9 cellular contexts compared by ENCODE assay signal in the genomic region with DNA sequence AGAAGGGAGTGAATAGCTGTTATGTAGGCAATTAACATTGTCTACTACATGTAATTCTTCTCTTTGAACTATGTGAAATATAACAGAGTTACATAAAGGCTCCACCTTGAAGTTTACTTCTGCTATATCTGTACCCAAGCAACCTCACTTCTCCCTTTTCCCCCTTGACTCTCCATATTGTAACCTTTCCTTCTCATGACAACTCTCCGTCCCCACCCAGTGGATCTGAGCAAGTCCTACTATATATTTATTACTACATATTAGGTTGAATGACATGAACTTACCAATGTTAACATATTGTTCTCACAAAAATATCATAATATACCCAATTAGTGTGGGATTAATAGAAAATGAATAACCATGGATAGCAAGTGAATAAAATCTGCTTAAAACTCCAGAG.
DNase-seq lines count a peak whose midpoint lies in the region; ATAC-seq, FAIRE-seq and TF ChIP-seq lines count a peak whose summit lies in the region.
"Had no signal": no experiment of that assay in that cellular context is flagged by ENCODE, and none has a peak within 500 bp of the region (broad histone marks: within the 10 kb centered on the region; RNA-seq: fewer than 3 reads in every experiment).

No MANE protein-coding gene starts in this region.

- CTCF ChIA-PET in CD8-positive, alpha-beta T cell (lab: Charles Lee), result interaction anchor here (0.7 to 6.7 kb wide), 20 partner anchors 13 to 217 kb away, joined by 3 to 102 read pairs (median 3); a partner anchor contains a TSS

- H3K27ac Mint-ChIP-seq in CD8-positive, alpha-beta T cell, result no peak overlapping the region

- TF ChIP-seq POLR2A in erythroblast (IDR thresholded peaks at IDR 0.05; ENCODE audit: low read length) (no peak), thyroid gland (IDR thresholded peaks at IDR 0.05) (no peak)

- no peaks in the 10 kb centered on the region for H3K27me3 Mint-ChIP-seq in CD8-positive, alpha-beta T cell (ENCODE audit: low read depth)

- no peak overlapping the region for H3K9ac ChIP-seq in kidney (ENCODE audit: low read length in 2 of 2)

- no peaks in the 10 kb centered on the region for H3K27me3 ChIP-seq in CD8-positive, alpha-beta T cell (ENCODE audit: insufficient read depth, low read length)
- H3K27me3 ChIP-seq in thyroid gland, result no peaks in the 10 kb centered on the region

- no peak overlapping the region for H3K4me3 Mint-ChIP-seq in CD8-positive, alpha-beta T cell

- intact Hi-C loops in CD8-positive, alpha-beta T cell (cut with DNase I, micrococcal nuclease), result loop anchor here (1.0 to 2.0 kb wide), 2 partner anchors 93 to 182 kb away; a partner anchor contains a TSS
- intact Hi-C loops in thyroid gland (cut with DNase I) (loop anchor here (10.0 kb wide), 1 partner anchor 185 kb away; no protein-coding TSS in a partner anchor), kidney (cut with DNase I) (no loop called here)

- no peaks in the 10 kb centered on the region for H3K4me1 ChIP-seq in CD8-positive, alpha-beta T cell (ENCODE audit: insufficient read depth, low read length)
- peaks cover 9 to 10% of the 10 kb centered on the region in 2 donors for H3K4me1 ChIP-seq in thyroid gland
- no peaks in the 10 kb centered on the region for H3K4me1 ChIP-seq in kidney (ENCODE audit: control insufficient read depth in 1 of 2, insufficient read depth in 1 of 2, low read depth in 1 of 2, low read length in 2 of 2)

- FAIRE-seq in kidney (lab: Jason Lieb, UNC), result no peak

- H3K27ac ChIP-seq in CD8-positive, alpha-beta T cell (ENCODE audit: low read depth, low read length), result no peak overlapping the region
- H3K27ac ChIP-seq in thyroid gland, result no peak overlapping the region
- H3K27ac ChIP-seq in kidney (ENCODE audit: low read depth in 2 of 2, low read length in 2 of 2), result no peak overlapping the region

- POLR2A ChIA-PET in CD8-positive, alpha-beta T cell (lab: Charles Lee), result interaction anchor here (1.1 kb wide), 1 partner anchor 93 kb away, joined by 6 read pairs; a partner anchor contains a TSS

- H3K4me3 ChIP-seq in CD8-positive, alpha-beta T cell (ENCODE audit: low read depth, low read length), result no peak overlapping the region
- H3K4me3 ChIP-seq in thyroid gland (replicated peaks in 1 of 3) (no peak overlapping the region), kidney (ENCODE audit: low read length in 2 of 2) (no peak overlapping the region)
- H3K4me3 ChIP-seq: lung had no signal

- ATAC-seq in CD8-positive, alpha-beta T cell, result peak; percentile 96
- peak; percentile 92 for ATAC-seq in GM19351 (IDR thresholded peaks at IDR 0.05; ENCODE audit: unreplicated experiment)

- WGBS in thyroid gland, 2 donors, result 73 to 76% methylated on average over 1 of the region's 1 CpG

- H3K9me3 ChIP-seq in CD8-positive, alpha-beta T cell (ENCODE audit: low read length), result no peaks in the 10 kb centered on the region
- H3K9me3 ChIP-seq in thyroid gland (no peaks in the 10 kb centered on the region), kidney (ENCODE audit: control insufficient read depth in 1 of 2, low read length in 2 of 2) (no peaks in the 10 kb centered on the region)

- H3K36me3 Mint-ChIP-seq in CD8-positive, alpha-beta T cell, result no peaks in the 10 kb centered on the region

- TF ChIP-seq CTCF in CD8-positive, alpha-beta T cell (IDR thresholded peaks at IDR 0.05), result peak; percentile 59
- peak in 4 of 6 experiments; percentile 35 to 55 (median 42) for TF ChIP-seq CTCF in thyroid gland (IDR thresholded peaks at IDR 0.05)
- TF ChIP-seq CTCF in kidney (IDR thresholded peaks at IDR 0.05; ENCODE audit: borderline replicate concordance, extremely low read depth, insufficient read depth), result no peak

- H3K9me3 Mint-ChIP-seq in CD8-positive, alpha-beta T cell, result peaks cover 5% of the 10 kb centered on the region

- H3K4me1 Mint-ChIP-seq in CD8-positive, alpha-beta T cell (ENCODE audit: low read depth), result peaks cover 2% of the 10 kb centered on the region

- no peaks in the 10 kb centered on the region for H3K36me3 ChIP-seq in CD8-positive, alpha-beta T cell (ENCODE audit: insufficient read depth, low read length)
- H3K36me3 ChIP-seq in thyroid gland, result no peaks in the 10 kb centered on the region
- H3K36me3 ChIP-seq in kidney (ENCODE audit: control insufficient read depth in 1 of 2, insufficient read depth in 2 of 2, low read length in 2 of 2), result no peaks in the 10 kb centered on the region

- DNase-seq in CD8-positive, alpha-beta T cell, result peak in 6 of 7 experiments; percentile 2 to 57 (median 42)
- DNase-seq in NCI-H524 (lab: John Stamatoyannopoulos, UW) (peak; percentile 26 to 65), erythroblast (lab: John Stamatoyannopoulos, UW) (peak; percentile 2 to 22), thyroid gland (peak; percentile 27 to 48), NCI-H2227 (lab: John Stamatoyannopoulos, UW; ENCODE audit: unreplicated experiment) (no peak), kidney (no peak), AG08395 (ENCODE audit: low spot score) (no peak)

Comparison
In these comparisons a context has a peak if more than half of its experiments do, and no peak if none do; other contexts are left out.
1. DNase-seq: peak in CD8-positive, alpha-beta T cell (6 of 7), NCI-H524 (2 of 2), erythroblast (2 of 2) and thyroid gland (2 of 2); none in NCI-H2227 (single experiment), kidney (single experiment) and AG08395 (single experiment).